In the genomic region with DNA sequence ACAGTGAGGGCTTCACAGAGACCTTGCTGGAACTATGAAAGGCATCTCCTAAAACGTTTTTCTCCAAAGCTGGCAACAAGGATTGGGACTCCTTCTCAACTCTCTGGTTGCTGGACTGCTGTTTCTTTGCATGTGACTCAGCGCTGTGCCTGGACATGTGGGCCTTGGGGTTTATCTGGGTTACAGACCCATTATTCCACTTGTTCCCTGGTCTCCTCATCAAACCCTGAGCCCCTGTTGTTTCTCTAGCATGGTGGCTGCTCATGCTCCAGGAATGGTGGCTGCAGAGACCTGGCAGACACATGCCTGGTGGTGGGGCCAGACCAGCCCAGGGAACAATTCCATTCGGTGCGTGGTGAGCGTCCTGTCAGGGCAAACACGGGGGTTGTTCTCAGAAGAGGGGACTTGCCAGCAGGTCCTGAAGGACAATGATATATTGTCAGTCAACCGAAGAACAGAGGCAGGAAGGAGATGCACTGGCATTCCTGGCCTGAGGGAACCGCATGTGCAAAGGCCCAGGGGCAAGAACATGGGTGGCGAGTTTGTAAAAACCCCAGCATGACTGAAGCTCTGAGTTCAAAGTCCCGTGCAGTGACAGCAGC, we compare ENCODE assay signal across 28 cellular contexts.
A peak's percentile ranks its signal among the peaks of the same experiment; 100 is the strongest.
DNase-seq lines count a peak whose midpoint lies in the region; ATAC-seq and TF ChIP-seq lines count a peak whose summit lies in the region.
"Had no signal": no experiment of that assay in that cellular context is flagged by ENCODE, and none has a peak within 500 bp of the region (broad histone marks: within the 10 kb centered on the region; RNA-seq: fewer than 3 reads in every experiment).

No MANE protein-coding gene starts in this region.

- H3K9me3 ChIP-seq in ovary: no peaks in the 10 kb centered on the region
- H3K9me3 ChIP-seq: breast epithelium, pancreas, upper lobe of left lung had no signal

- no peaks in the 10 kb centered on the region for H3K36me3 Mint-ChIP-seq in activated CD4-positive, alpha-beta memory T cell treated with anti-CD3 and anti-CD28 coated beads, Interleukin-2, amount 10 ng/mL, durations not matched to agents 7 days and 5 days (ENCODE audit: low read depth)
- H3K36me3 Mint-ChIP-seq in activated CD4-positive, alpha-beta memory T cell treated with anti-CD3 and anti-CD28 coated beads for 36 hours: no peaks in the 10 kb centered on the region
- no peaks in the 10 kb centered on the region for H3K36me3 Mint-ChIP-seq in central memory CD8-positive, alpha-beta T cell (ENCODE audit: insufficient read depth)
- no peaks in the 10 kb centered on the region for H3K36me3 Mint-ChIP-seq in type B pancreatic cell
- H3K36me3 Mint-ChIP-seq in glutamatergic neuron (ENCODE audit: unreplicated experiment): no peaks in the 10 kb centered on the region
- H3K36me3 Mint-ChIP-seq: memory B cell; stimulated activated effector memory CD8-positive, alpha-beta T cell treated with anti-CD3 and anti-CD28 coated beads, Interleukin-12 subunit alpha, Interleukin-12 subunit beta, amount 100 ng/mL, for 72 hours had no signal

- H3K4me3 Mint-ChIP-seq in activated CD4-positive, alpha-beta memory T cell treated with anti-CD3 and anti-CD28 coated beads, Interleukin-2, amount 10 ng/mL, durations not matched to agents 7 days and 5 days: no peak overlapping the region
- H3K4me3 Mint-ChIP-seq in activated CD4-positive, alpha-beta memory T cell treated with anti-CD3 and anti-CD28 coated beads for 36 hours: no peak overlapping the region
- no peak overlapping the region for H3K4me3 Mint-ChIP-seq in central memory CD8-positive, alpha-beta T cell
- H3K4me3 Mint-ChIP-seq in type B pancreatic cell: no peak overlapping the region
- no peak overlapping the region for H3K4me3 Mint-ChIP-seq in glutamatergic neuron (ENCODE audit: unreplicated experiment)
- H3K4me3 Mint-ChIP-seq: activated CD4-positive, alpha-beta T cell treated with anti-CD3 and anti-CD28 coated beads, Interleukin-2, amount 10 ng/mL, durations not matched to agents 7 days and 5 days; memory B cell; stimulated activated effector memory CD8-positive, alpha-beta T cell treated with anti-CD3 and anti-CD28 coated beads, Interleukin-12 subunit alpha, Interleukin-12 subunit beta, amount 100 ng/mL, for 72 hours had no signal

- no peak for ATAC-seq in central memory CD8-positive, alpha-beta T cell (replicated peaks; ENCODE audit: extremely low read depth, poor library complexity, severe bottlenecking)
- ATAC-seq in GM21423 (IDR thresholded peaks at IDR 0.05; ENCODE audit: unreplicated experiment): no peak
- ATAC-seq: GM12878; heart right ventricle; left cardiac atrium; pancreas; right cardiac atrium; Right ventricle myocardium inferior; stimulated activated effector memory CD8-positive, alpha-beta T cell treated with anti-CD3 and anti-CD28 coated beads, Interleukin-12 subunit alpha, Interleukin-12 subunit beta, amount 100 ng/mL, for 72 hours had no signal

- DNase-seq in activated CD4-positive, alpha-beta memory T cell treated with anti-CD3 and anti-CD28 coated beads, Interleukin-2, amount 10 ng/mL, durations not matched to agents 7 days and 5 days: peak; percentile 11
- no peak for DNase-seq in activated CD4-positive, alpha-beta memory T cell treated with anti-CD3 and anti-CD28 coated beads for 36 hours
- no peak for DNase-seq in central memory CD8-positive, alpha-beta T cell (ENCODE audit: low spot score in 2 of 2)
- peak; percentile 68 for DNase-seq in mesenteric fat pad (ENCODE audit: low spot score)
- peak; percentile 53 for DNase-seq in type B pancreatic cell (ENCODE audit: extremely low spot score, unreplicated experiment)
- no peak for DNase-seq in ovary
- DNase-seq in glutamatergic neuron: no peak
- DNase-seq: activated CD4-positive, alpha-beta T cell treated with anti-CD3 and anti-CD28 coated beads, Interleukin-2, amount 10 ng/mL, durations not matched to agents 7 days and 5 days; activated naive CD4-positive, alpha-beta T cell treated with anti-CD3 and anti-CD28 coated beads, Interleukin-2, amount 50 U/mL, for 16 hours; amniotic stem cell; effector CD8-positive, alpha-beta T cell; EL; heart right ventricle; left cardiac atrium; PC-9; stimulated activated CD4-positive, alpha-beta T cell treated with anti-CD3 and anti-CD28 coated beads, Interleukin-4, amount 100 ng/mL, for 24 hours; upper lobe of left lung; WERI-Rb-1 had no signal

- peaks cover 4% of the 10 kb centered on the region for H3K4me1 Mint-ChIP-seq in activated CD4-positive, alpha-beta memory T cell treated with anti-CD3 and anti-CD28 coated beads, Interleukin-2, amount 10 ng/mL, durations not matched to agents 7 days and 5 days
- H3K4me1 Mint-ChIP-seq in activated CD4-positive, alpha-beta memory T cell treated with anti-CD3 and anti-CD28 coated beads for 36 hours (ENCODE audit: low read depth): no peaks in the 10 kb centered on the region
- H3K4me1 Mint-ChIP-seq in central memory CD8-positive, alpha-beta T cell: no peaks in the 10 kb centered on the region
- H3K4me1 Mint-ChIP-seq in type B pancreatic cell (ENCODE audit: unreplicated experiment) (peaks cover 18% of the 10 kb centered on the region), glutamatergic neuron (ENCODE audit: low read depth, unreplicated experiment) (peaks cover 2% of the 10 kb centered on the region)
- H3K4me1 Mint-ChIP-seq: activated CD4-positive, alpha-beta T cell treated with anti-CD3 and anti-CD28 coated beads, Interleukin-2, amount 10 ng/mL, durations not matched to agents 7 days and 5 days; memory B cell; stimulated activated effector memory CD8-positive, alpha-beta T cell treated with anti-CD3 and anti-CD28 coated beads, Interleukin-12 subunit alpha, Interleukin-12 subunit beta, amount 100 ng/mL, for 72 hours had no signal

- no peaks in the 10 kb centered on the region for H3K27me3 Mint-ChIP-seq in activated CD4-positive, alpha-beta memory T cell treated with anti-CD3 and anti-CD28 coated beads, Interleukin-2, amount 10 ng/mL, durations not matched to agents 7 days and 5 days
- H3K27me3 Mint-ChIP-seq in activated CD4-positive, alpha-beta memory T cell treated with anti-CD3 and anti-CD28 coated beads for 36 hours: peaks cover 11% of the 10 kb centered on the region
- H3K27me3 Mint-ChIP-seq in central memory CD8-positive, alpha-beta T cell: peaks cover 67% of the 10 kb centered on the region
- H3K27me3 Mint-ChIP-seq in type B pancreatic cell: peaks cover 6% of the 10 kb centered on the region
- peaks cover 7% of the 10 kb centered on the region for H3K27me3 Mint-ChIP-seq in glutamatergic neuron (ENCODE audit: unreplicated experiment)
- H3K27me3 Mint-ChIP-seq: activated CD4-positive, alpha-beta T cell treated with anti-CD3 and anti-CD28 coated beads, Interleukin-2, amount 10 ng/mL, durations not matched to agents 7 days and 5 days had no signal

- H3K4me3 ChIP-seq in ovary: no peak overlapping the region
- H3K4me3 ChIP-seq: breast epithelium, GM12878, heart right ventricle, pancreas, PC-9, upper lobe of left lung had no signal

- TF ChIP-seq EP300 in ovary (IDR thresholded peaks at IDR 0.05): no peak

- no peaks in the 10 kb centered on the region for H3K9me3 Mint-ChIP-seq in activated CD4-positive, alpha-beta memory T cell treated with anti-CD3 and anti-CD28 coated beads, Interleukin-2, amount 10 ng/mL, durations not matched to agents 7 days and 5 days
- no peaks in the 10 kb centered on the region for H3K9me3 Mint-ChIP-seq in activated CD4-positive, alpha-beta memory T cell treated with anti-CD3 and anti-CD28 coated beads for 36 hours
- H3K9me3 Mint-ChIP-seq in central memory CD8-positive, alpha-beta T cell: no peaks in the 10 kb centered on the region
- H3K9me3 Mint-ChIP-seq in type B pancreatic cell (no peaks in the 10 kb centered on the region), glutamatergic neuron (ENCODE audit: unreplicated experiment) (peaks cover 6% of the 10 kb centered on the region)
- H3K9me3 Mint-ChIP-seq: activated CD4-positive, alpha-beta T cell treated with anti-CD3 and anti-CD28 coated beads, Interleukin-2, amount 10 ng/mL, durations not matched to agents 7 days and 5 days; stimulated activated effector memory CD8-positive, alpha-beta T cell treated with anti-CD3 and anti-CD28 coated beads, Interleukin-12 subunit alpha, Interleukin-12 subunit beta, amount 100 ng/mL, for 72 hours had no signal

- H3K27ac Mint-ChIP-seq in activated CD4-positive, alpha-beta memory T cell treated with anti-CD3 and anti-CD28 coated beads, Interleukin-2, amount 10 ng/mL, durations not matched to agents 7 days and 5 days: no peak overlapping the region
- no peak overlapping the region for H3K27ac Mint-ChIP-seq in activated CD4-positive, alpha-beta memory T cell treated with anti-CD3 and anti-CD28 coated beads for 36 hours
- peak overlapping the region; percentile 36 for H3K27ac Mint-ChIP-seq in central memory CD8-positive, alpha-beta T cell (ENCODE audit: low read depth)
- H3K27ac Mint-ChIP-seq in type B pancreatic cell: peak overlapping the region; percentile 62
- H3K27ac Mint-ChIP-seq in glutamatergic neuron (ENCODE audit: unreplicated experiment): no peak overlapping the region
- H3K27ac Mint-ChIP-seq: activated CD4-positive, alpha-beta T cell treated with anti-CD3 and anti-CD28 coated beads, Interleukin-2, amount 10 ng/mL, durations not matched to agents 7 days and 5 days; memory B cell; stimulated activated effector memory CD8-positive, alpha-beta T cell treated with anti-CD3 and anti-CD28 coated beads, Interleukin-12 subunit alpha, Interleukin-12 subunit beta, amount 100 ng/mL, for 72 hours had no signal

- no peak overlapping the region for H3K27ac ChIP-seq in ovary
- H3K27ac ChIP-seq: 22Rv1, breast epithelium, heart right ventricle, HL-60, pancreas, PC-9, upper lobe of left lung, WERI-Rb-1 had no signal

- no peak for TF ChIP-seq POLR2A in ovary (IDR thresholded peaks at IDR 0.05)

- intact Hi-C loops in activated CD4-positive, alpha-beta memory T cell treated with anti-CD3 and anti-CD28 coated beads for 36 hours (cut with micrococcal nuclease): no loop called here
- intact Hi-C loops in ovary (cut with DNase I): no loop called here

- H3K36me3 ChIP-seq in ovary: no peaks in the 10 kb centered on the region
- H3K36me3 ChIP-seq: breast epithelium, heart right ventricle, pancreas, upper lobe of left lung, WERI-Rb-1 had no signal

- 84 to 86% (median 85%) methylated on average over 10 of the region's 10 CpGs for WGBS in ovary, 3 donors

- no peak for TF ChIP-seq CTCF in type B pancreatic cell (conservative IDR thresholded peaks at IDR 0.05)
- TF ChIP-seq CTCF in ovary (IDR thresholded peaks at IDR 0.05): no peak
- TF ChIP-seq CTCF in glutamatergic neuron (IDR thresholded peaks at IDR 0.05; ENCODE audit: partially characterized antibody, unreplicated experiment): no peak

- H3K4me1 ChIP-seq in ovary (ENCODE audit: insufficient read depth): peaks cover 3% of the 10 kb centered on the region
- H3K4me1 ChIP-seq: breast epithelium, heart right ventricle, pancreas, upper lobe of left lung had no signal

- H3K27me3 ChIP-seq in ovary: no peaks in the 10 kb centered on the region
- H3K27me3 ChIP-seq: breast epithelium, pancreas, upper lobe of left lung had no signal

- POLR2A ChIA-PET in activated CD4-positive, alpha-beta memory T cell treated with anti-CD3 and anti-CD28 coated beads, Interleukin-2, amount 10 ng/mL, durations not matched to agents 7 days and 5 days (lab: Charles Lee): interaction anchor here (0.6 kb wide), 1 partner anchor 476 kb away, joined by 3 read pairs; no protein-coding TSS in a partner anchor
- POLR2A ChIA-PET in activated CD4-positive, alpha-beta memory T cell treated with anti-CD3 and anti-CD28 coated beads for 36 hours (lab: Charles Lee): no interaction called here

- CTCF ChIA-PET in activated CD4-positive, alpha-beta memory T cell treated with anti-CD3 and anti-CD28 coated beads, Interleukin-2, amount 10 ng/mL, durations not matched to agents 7 days and 5 days (lab: Charles Lee): no interaction called here
- CTCF ChIA-PET in activated CD4-positive, alpha-beta memory T cell treated with anti-CD3 and anti-CD28 coated beads for 36 hours (lab: Charles Lee): no interaction called here

Comparison
In these comparisons a context has a peak if more than half of its experiments do, and no peak if none do; other contexts are left out.
1. DNase-seq: peak in activated CD4-positive, alpha-beta memory T cell treated with anti-CD3 and anti-CD28 coated beads, Interleukin-2, amount 10 ng/mL, durations not matched to agents 7 days and 5 days (single experiment), mesenteric fat pad (single experiment) and type B pancreatic cell (single experiment); none in activated CD4-positive, alpha-beta memory T cell treated with anti-CD3 and anti-CD28 coated beads for 36 hours (single experiment), central memory CD8-positive, alpha-beta T cell (0 of 2), ovary (0 of 5) and glutamatergic neuron (single experiment).
2. H3K27ac Mint-ChIP-seq: peak in central memory CD8-positive, alpha-beta T cell (single experiment) and type B pancreatic cell (single experiment); none in activated CD4-positive, alpha-beta memory T cell treated with anti-CD3 and anti-CD28 coated beads, Interleukin-2, amount 10 ng/mL, durations not matched to agents 7 days and 5 days (single experiment), activated CD4-positive, alpha-beta memory T cell treated with anti-CD3 and anti-CD28 coated beads for 36 hours (single experiment) and glutamatergic neuron (single experiment).